ENCODE assay signal across 1 cellular context in the genomic region with DNA sequence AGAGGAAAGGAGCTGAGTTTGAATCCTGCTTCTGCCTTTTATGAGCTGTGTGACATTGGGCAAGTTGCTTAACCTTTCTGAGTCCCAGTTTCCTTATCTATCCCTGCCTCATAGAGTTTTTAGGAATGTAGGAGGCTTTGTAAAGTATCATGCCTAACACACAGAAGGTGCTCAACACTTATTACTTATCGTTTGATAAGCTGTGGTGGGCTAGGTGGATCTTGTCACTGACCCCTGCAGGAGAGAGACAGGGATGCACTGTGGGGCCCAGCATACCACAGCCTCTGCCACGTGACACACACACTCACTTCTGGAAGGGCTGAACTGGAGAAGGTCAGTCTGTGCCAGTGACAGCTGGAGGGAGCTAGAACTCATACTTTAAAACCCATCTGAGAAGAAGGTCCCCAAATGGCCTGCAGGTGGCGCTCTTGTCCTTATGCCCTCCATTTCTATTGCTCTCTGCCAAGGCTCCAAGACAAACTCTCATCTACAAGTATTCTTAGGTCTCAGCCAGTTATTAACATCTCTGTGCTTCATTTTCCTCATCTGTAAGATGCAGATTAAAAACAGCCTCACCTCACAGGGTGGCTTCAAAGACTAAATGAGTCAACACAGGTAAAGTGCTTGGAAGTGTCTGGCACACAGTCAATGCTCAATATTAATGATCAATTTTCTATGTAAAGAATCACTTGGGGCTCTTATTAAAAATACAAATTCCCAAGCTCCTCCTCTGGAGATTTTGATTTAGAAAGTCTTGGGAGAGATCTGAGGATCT.
A peak's percentile ranks its signal among the peaks of the same experiment; 100 is the strongest.
TF ChIP-seq lines count a peak whose summit lies in the region.

No MANE protein-coding gene starts in this region.

TF ChIP-seq in SK-N-SH, 30 proteins besides CTCF, POLR2A, EP300 and RAD21 (continued from another document):
- TF ChIP-seq TCF12 (IDR thresholded peaks at IDR 0.05), result peak; percentile 29; the same call in 1 of the 2 replicates
- peak; percentile 37; the same call in 1 of the 2 replicates for TF ChIP-seq USF2 (IDR thresholded peaks at IDR 0.05; ENCODE audit: borderline replicate concordance, low read depth, low read length)
- TF ChIP-seq MEF2A (IDR thresholded peaks at IDR 0.05; ENCODE audit: borderline replicate concordance, low read depth), result no peak
- no peak for TF ChIP-seq CHD2 (IDR thresholded peaks at IDR 0.05; ENCODE audit: low read length, partially characterized antibody)
- TF ChIP-seq TEAD4 (IDR thresholded peaks at IDR 0.05; ENCODE audit: borderline replicate concordance, insufficient read depth), result no peak
- peak; percentile 42 for TF ChIP-seq SMC3 (IDR thresholded peaks at IDR 0.05; ENCODE audit: low read depth, low read length)
- TF ChIP-seq EZH2phosphoT487 (IDR thresholded peaks at IDR 0.05; ENCODE audit: borderline replicate concordance, low read depth), result no peak
- TF ChIP-seq, protein P1, sequence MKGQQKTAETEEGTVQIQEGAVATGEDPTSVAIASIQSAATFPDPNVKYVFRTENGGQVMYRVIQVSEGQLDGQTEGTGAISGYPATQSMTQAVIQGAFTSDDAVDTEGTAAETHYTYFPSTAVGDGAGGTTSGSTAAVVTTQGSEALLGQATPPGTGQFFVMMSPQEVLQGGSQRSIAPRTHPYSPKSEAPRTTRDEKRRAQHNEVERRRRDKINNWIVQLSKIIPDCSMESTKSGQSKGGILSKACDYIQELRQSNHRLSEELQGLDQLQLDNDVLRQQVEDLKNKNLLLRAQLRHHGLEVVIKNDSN (IDR thresholded peaks at IDR 0.05; ENCODE audit: borderline replicate concordance, low read depth), result peak; percentile 88
